Comparison of ENCODE assay signal across 20 cellular contexts in the genomic region with DNA sequence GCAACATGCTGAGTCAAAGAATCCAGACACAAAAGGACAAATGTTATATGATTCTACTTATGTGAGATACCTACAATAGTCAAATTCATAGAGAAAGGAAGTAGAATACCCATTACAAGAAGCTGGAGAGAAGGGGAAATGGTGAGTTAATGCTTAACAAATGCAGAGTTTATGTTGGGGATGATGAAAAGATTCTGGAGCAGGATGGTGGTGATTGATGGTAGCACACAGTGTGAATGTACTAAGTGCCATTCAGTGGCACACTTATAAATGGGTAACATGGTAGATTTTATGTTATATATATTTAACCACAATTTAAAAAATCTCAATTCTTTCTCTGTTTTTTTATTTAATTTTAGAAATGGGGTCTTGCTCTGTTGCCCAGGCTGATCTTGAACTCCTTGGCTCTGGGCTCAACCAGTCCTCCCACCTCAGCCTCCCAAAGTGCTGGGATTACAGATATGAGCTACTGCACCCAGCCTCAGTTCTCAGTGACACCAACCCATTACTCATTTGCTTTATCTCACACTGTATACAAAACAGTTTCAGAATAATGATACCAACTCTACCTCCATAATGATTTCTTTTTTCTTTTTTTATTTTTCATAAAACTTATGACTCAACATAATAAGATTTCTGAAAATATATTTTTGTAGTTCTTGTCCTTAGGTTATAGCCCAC.
"Had no signal": no experiment of that assay in that cellular context is flagged by ENCODE, and none has a peak within 500 bp of the region (broad histone marks: within the 10 kb centered on the region; RNA-seq: fewer than 3 reads in every experiment).

No MANE protein-coding gene starts in this region.

- H3K36me3 Mint-ChIP-seq: activated naive CD8-positive, alpha-beta T cell treated with anti-CD3 and anti-CD28 coated beads for 36 hours; memory B cell; naive thymus-derived CD8-positive, alpha-beta T cell had no signal

- H3K27me3 Mint-ChIP-seq: activated CD4-positive, alpha-beta T cell treated with anti-CD3 and anti-CD28 coated beads, Interleukin-2, amount 10 ng/mL, durations not matched to agents 7 days and 5 days; activated naive CD8-positive, alpha-beta T cell treated with anti-CD3 and anti-CD28 coated beads for 36 hours; central memory CD8-positive, alpha-beta T cell; memory B cell; naive thymus-derived CD8-positive, alpha-beta T cell had no signal

- H3K9me3 ChIP-seq: esophagus muscularis mucosa, mucosa of descending colon, sigmoid colon, tibial nerve, vagina had no signal

- DNase-seq: activated CD4-positive, alpha-beta T cell treated with anti-CD3 and anti-CD28 coated beads, Interleukin-2, amount 10 ng/mL, durations not matched to agents 7 days and 5 days; activated effector memory CD4-positive, alpha-beta T cell treated with Interleukin-2 at 50 U/mL for 16 hours; activated naive CD8-positive, alpha-beta T cell treated with anti-CD3 and anti-CD28 coated beads for 36 hours; amygdala; brain microvascular endothelial cell; left ventricle myocardium superior; mucosa of descending colon; naive thymus-derived CD8-positive, alpha-beta T cell; sigmoid colon; stimulated activated CD4-positive, alpha-beta T cell treated with anti-CD3 and anti-CD28 coated beads, Interleukin-2, amount 100 ng/mL, for 24 hours; T-helper 2 cell had no signal

- H3K9me3 Mint-ChIP-seq: activated CD4-positive, alpha-beta T cell treated with anti-CD3 and anti-CD28 coated beads, Interleukin-2, amount 10 ng/mL, durations not matched to agents 7 days and 5 days; activated naive CD8-positive, alpha-beta T cell treated with anti-CD3 and anti-CD28 coated beads for 36 hours; central memory CD8-positive, alpha-beta T cell; memory B cell; naive thymus-derived CD8-positive, alpha-beta T cell had no signal

- H3K4me3 ChIP-seq: coronary artery, esophagus muscularis mucosa, hepatocyte, mucosa of descending colon, sigmoid colon, tibial nerve, vagina had no signal

- H3K27ac Mint-ChIP-seq: activated CD4-positive, alpha-beta T cell treated with anti-CD3 and anti-CD28 coated beads, Interleukin-2, amount 10 ng/mL, durations not matched to agents 7 days and 5 days; activated naive CD8-positive, alpha-beta T cell treated with anti-CD3 and anti-CD28 coated beads for 36 hours; memory B cell had no signal

- FAIRE-seq: keratinocyte had no signal

- H3K4me1 ChIP-seq: esophagus muscularis mucosa, parathyroid adenoma, sigmoid colon, tibial nerve, vagina had no signal

- ATAC-seq: left ventricle myocardium superior; mucosa of descending colon; naive thymus-derived CD8-positive, alpha-beta T cell had no signal

- H3K4me1 Mint-ChIP-seq: activated CD4-positive, alpha-beta T cell treated with anti-CD3 and anti-CD28 coated beads, Interleukin-2, amount 10 ng/mL, durations not matched to agents 7 days and 5 days; central memory CD8-positive, alpha-beta T cell; memory B cell; naive thymus-derived CD8-positive, alpha-beta T cell had no signal

- H3K4me2 ChIP-seq: hepatocyte had no signal

- H3K4me3 Mint-ChIP-seq: activated CD4-positive, alpha-beta T cell treated with anti-CD3 and anti-CD28 coated beads, Interleukin-2, amount 10 ng/mL, durations not matched to agents 7 days and 5 days; activated naive CD8-positive, alpha-beta T cell treated with anti-CD3 and anti-CD28 coated beads for 36 hours; central memory CD8-positive, alpha-beta T cell; memory B cell; naive thymus-derived CD8-positive, alpha-beta T cell had no signal

- H3K27ac ChIP-seq: brain microvascular endothelial cell, coronary artery, esophagus muscularis mucosa, hepatocyte, parathyroid adenoma, sigmoid colon, tibial nerve, vagina had no signal
